Comparison of ENCODE assay signal across 11 cellular contexts in genomic region chr15:77035584-77035983, GRCh38. TPM values are rescaled to one million over a fixed set of nuclear protein-coding genes. Genes with fewer than 3 reads are reported as not detected.
DNase-seq lines count a peak whose midpoint lies in the region; ATAC-seq lines count a peak whose summit lies in the region.
"Had no signal": no experiment of that assay in that cellular context is flagged by ENCODE, and none has a peak within 500 bp of the region (broad histone marks: within the 10 kb centered on the region; RNA-seq: fewer than 3 reads in every experiment).

No MANE protein-coding gene starts in this region.

- H3K27ac ChIP-seq in substantia nigra (ENCODE audit: low read depth, low read length, poor library complexity, severe bottlenecking) (no peak overlapping the region), caudate nucleus (ENCODE audit: low read depth, low read length) (no peak overlapping the region)

- H3K4me1 Mint-ChIP-seq in IgD-negative memory B cell, result peaks cover 7 to 12% (median 10%) of the 10 kb centered on the region in 3 donors
- H3K4me1 Mint-ChIP-seq in stimulated activated memory B cell treated with anti-CD40 and anti-IgM and Interleukin-4, amounts not matched to agents 10 μg/mL and 1 μg/mL and 100 μg/mL, for 72 hours, result peaks cover 34% of the 10 kb centered on the region

- no peaks in the 10 kb centered on the region for H3K27me3 Mint-ChIP-seq in IgD-negative memory B cell
- no peaks in the 10 kb centered on the region for H3K27me3 Mint-ChIP-seq in stimulated activated memory B cell treated with anti-CD40 and anti-IgM and Interleukin-4, amounts not matched to agents 10 μg/mL and 1 μg/mL and 100 μg/mL, for 72 hours

- DNase-seq in activated naive CD4-positive, alpha-beta T cell treated with anti-CD3 and anti-CD28 coated beads, Interleukin-2, amount 50 U/mL, for 16 hours, result peak; percentile 9
- DNase-seq in activated naive CD4-positive, alpha-beta T cell (lab: John Stamatoyannopoulos, UW), result no peak
- peak; percentile 39 for DNase-seq in islet precursor cell
- no peak for DNase-seq in cerebellar cortex (ENCODE audit: low spot score)
- no peak for DNase-seq in substantia nigra (lab: John Stamatoyannopoulos, UW)
- DNase-seq in caudate nucleus (lab: John Stamatoyannopoulos, UW), result no peak
- DNase-seq: NCI-H1092 treated with DMSO at 0.1 percent for 48 hours, NCI-H526 treated with DMSO at 0.1 percent for 48 hours had no signal

- ATAC-seq in stimulated activated memory B cell treated with anti-CD40 and anti-IgM and Interleukin-4, amounts not matched to agents 10 μg/mL and 1 μg/mL and 100 μg/mL, for 72 hours, result no peak

- peaks cover 2% of the 10 kb centered on the region for H3K36me3 Mint-ChIP-seq in IgD-negative memory B cell
- H3K36me3 Mint-ChIP-seq in stimulated activated memory B cell treated with anti-CD40 and anti-IgM and Interleukin-4, amounts not matched to agents 10 μg/mL and 1 μg/mL and 100 μg/mL, for 72 hours, result peaks cover 25% of the 10 kb centered on the region

- peak overlapping the region; percentile 53 to 86 (median 84) for H3K27ac Mint-ChIP-seq in IgD-negative memory B cell
- peak overlapping the region; percentile 65 for H3K27ac Mint-ChIP-seq in stimulated activated memory B cell treated with anti-CD40 and anti-IgM and Interleukin-4, amounts not matched to agents 10 μg/mL and 1 μg/mL and 100 μg/mL, for 72 hours

- H3K4me3 Mint-ChIP-seq in IgD-negative memory B cell, result peak overlapping the region in 1 of 4 donors; percentile 43
- no peak overlapping the region for H3K4me3 Mint-ChIP-seq in stimulated activated memory B cell treated with anti-CD40 and anti-IgM and Interleukin-4, amounts not matched to agents 10 μg/mL and 1 μg/mL and 100 μg/mL, for 72 hours

- H3K9me3 Mint-ChIP-seq in IgD-negative memory B cell, result peaks cover 0 to 5% (median 0%) of the 10 kb centered on the region in 3 donors
- H3K9me3 Mint-ChIP-seq in stimulated activated memory B cell treated with anti-CD40 and anti-IgM and Interleukin-4, amounts not matched to agents 10 μg/mL and 1 μg/mL and 100 μg/mL, for 72 hours, result no peaks in the 10 kb centered on the region

RNA-seq across cellular contexts. Expression of gene TSPAN3, which starts 35.3 kb away (rescaled TPM):
- 471 TPM for polyA plus RNA-seq in IgD-negative memory B cell

RNA-seq across cellular contexts. Expression of gene PSTPIP1, which starts 40.7 kb away (rescaled TPM):
- 37.3 TPM for polyA plus RNA-seq in IgD-negative memory B cell
- polyA plus RNA-seq: K562 had no signal

Comparison
In these comparisons a context has a peak if more than half of its experiments do, and no peak if none do; other contexts are left out.
1. DNase-seq: peak in activated naive CD4-positive, alpha-beta T cell treated with anti-CD3 and anti-CD28 coated beads, Interleukin-2, amount 50 U/mL, for 16 hours (single experiment) and islet precursor cell (single experiment); none in activated naive CD4-positive, alpha-beta T cell (0 of 4), cerebellar cortex (single experiment), substantia nigra (0 of 49) and caudate nucleus (0 of 61).